ENCODE assay signal across 8 cellular contexts in genomic region chr16:2475413-2476344, GRCh38. TPM values are rescaled to one million over a fixed set of nuclear protein-coding genes. Genes with fewer than 3 reads are reported as not detected.
DNase-seq lines count a peak whose midpoint lies in the region; ATAC-seq and TF ChIP-seq lines count a peak whose summit lies in the region.

No MANE protein-coding gene starts in this region.

- peak; percentile 35 for ATAC-seq in CD8-positive, alpha-beta T cell
- no peak for ATAC-seq in aorta (ENCODE audit: low FRiP score)

- peak overlapping the region; percentile 77 for H3K4me3 Mint-ChIP-seq in CD8-positive, alpha-beta T cell
- H3K4me3 Mint-ChIP-seq in chondrocyte (ENCODE audit: unreplicated experiment): peak overlapping the region; percentile 58

- 13 to 16% methylated on average over 49 to 55 of the region's 55 CpGs for WGBS in aorta, 2 donors

- H3K36me3 ChIP-seq in CD8-positive, alpha-beta T cell (ENCODE audit: insufficient read depth, low read length): no peaks in the 10 kb centered on the region
- H3K36me3 ChIP-seq in HAP-1 (replicated peaks) (0 out of 2 replicates have a peak, but pooled peaks cover 3% of the 10 kb centered on the region), SJSA1 (peaks cover 8% of the 10 kb centered on the region), mucosa of stomach (ENCODE audit: control insufficient read depth, insufficient read depth, low read length) (no peaks in the 10 kb centered on the region), aorta (ENCODE audit: control insufficient read depth in 1 of 2, insufficient read depth in 2 of 2, low read length in 1 of 2) (no peaks in the 10 kb centered on the region)

- no peaks in the 10 kb centered on the region for H3K9me3 Mint-ChIP-seq in CD8-positive, alpha-beta T cell
- H3K9me3 Mint-ChIP-seq in chondrocyte (ENCODE audit: low read depth): no peaks in the 10 kb centered on the region

- H3K27me3 Mint-ChIP-seq in CD8-positive, alpha-beta T cell (ENCODE audit: low read depth): peaks cover 7% of the 10 kb centered on the region
- no peaks in the 10 kb centered on the region for H3K27me3 Mint-ChIP-seq in chondrocyte (ENCODE audit: low read depth)

- POLR2A ChIA-PET in CD8-positive, alpha-beta T cell (lab: Charles Lee): interaction anchor here (1.0 to 1.2 kb wide), 2 partner anchors 33 to 207 kb away, joined by 5 read pairs; no protein-coding TSS in a partner anchor
- POLR2A ChIA-PET in HEK293T (lab: Yijun Ruan, JAX): interaction anchor here (0.9 to 2.1 kb wide), 6 partner anchors 12 to 48 kb away, joined by 3 to 8 read pairs (median 4); partner anchors contain the start of genes ATP6V0C and TEDC2

- CTCF ChIA-PET in CD8-positive, alpha-beta T cell (lab: Charles Lee): interaction anchor here (1.3 kb wide), 1 partner anchor 54 kb away, joined by 3 read pairs; no protein-coding TSS in a partner anchor
- CTCF ChIA-PET in HEK293T (lab: Yijun Ruan, JAX): no interaction called here

- no peaks in the 10 kb centered on the region for H3K36me3 Mint-ChIP-seq in CD8-positive, alpha-beta T cell
- H3K36me3 Mint-ChIP-seq in chondrocyte (ENCODE audit: low read depth): no peaks in the 10 kb centered on the region

- no peaks in the 10 kb centered on the region for H3K9me3 ChIP-seq in CD8-positive, alpha-beta T cell (ENCODE audit: low read length)
- H3K9me3 ChIP-seq in HAP-1: no peaks in the 10 kb centered on the region
- no peaks in the 10 kb centered on the region; the same call in 1 of the 2 replicates for H3K9me3 ChIP-seq in SJSA1 (replicated peaks)
- H3K9me3 ChIP-seq in mucosa of stomach (ENCODE audit: control insufficient read depth, low read length): no peaks in the 10 kb centered on the region
- H3K9me3 ChIP-seq in aorta (ENCODE audit: control insufficient read depth, low read length): no peaks in the 10 kb centered on the region

- H3K9ac ChIP-seq in mucosa of stomach (ENCODE audit: low read length): peak overlapping the region; percentile 57

- no peak for TF ChIP-seq CTCF in CD8-positive, alpha-beta T cell (IDR thresholded peaks at IDR 0.05)
- no peak for TF ChIP-seq CTCF in chondrocyte (IDR thresholded peaks at IDR 0.05)

- H3K27ac ChIP-seq in CD8-positive, alpha-beta T cell (ENCODE audit: low read depth, low read length): no peak overlapping the region
- H3K27ac ChIP-seq in SJSA1: no peak overlapping the region
- no peak overlapping the region for H3K27ac ChIP-seq in aorta (ENCODE audit: low read depth in 1 of 2, low read length in 2 of 2)

- H3K27ac Mint-ChIP-seq in CD8-positive, alpha-beta T cell: no peak overlapping the region
- H3K27ac Mint-ChIP-seq in chondrocyte (ENCODE audit: unreplicated experiment): no peak overlapping the region

- H3K4me1 ChIP-seq in CD8-positive, alpha-beta T cell (ENCODE audit: insufficient read depth, low read length): peaks cover 29% of the 10 kb centered on the region
- H3K4me1 ChIP-seq in HAP-1: peaks cover 13% of the 10 kb centered on the region
- H3K4me1 ChIP-seq in SJSA1 (replicated peaks): peaks cover 33% of the 10 kb centered on the region
- H3K4me1 ChIP-seq in mucosa of stomach (ENCODE audit: control insufficient read depth, insufficient read depth, low read length): peaks cover 25% of the 10 kb centered on the region
- no peaks in the 10 kb centered on the region for H3K4me1 ChIP-seq in aorta (ENCODE audit: control insufficient read depth in 1 of 2, insufficient read depth in 2 of 2, low read length in 2 of 2)

- in situ Hi-C loops in HAP-1 (cut with MboI; ENCODE audit: low sequenced_read_pairs): no loop called here

- DNase-seq in CD8-positive, alpha-beta T cell: peak in 4 of 7 experiments; percentile 31 to 65 (median 45)
- DNase-seq in HAP-1 (ENCODE audit: low spot score in 2 of 2) (peak in 1 of 2 experiments; percentile 50), SJSA1 (ENCODE audit: low read depth in 1 of 2, low spot score in 2 of 2) (no peak), chondrocyte (ENCODE audit: low spot score) (no peak), aorta (no peak), GOT3 (lab: John Stamatoyannopoulos, UW) (no peak), HEK293T (ENCODE audit: extremely low spot score) (no peak)

- peak overlapping the region; percentile 46 for H3K4me3 ChIP-seq in CD8-positive, alpha-beta T cell (ENCODE audit: low read depth, low read length)
- H3K4me3 ChIP-seq in HAP-1 (peak overlapping the region; percentile 41), SJSA1 (peak overlapping the region; percentile 81), mucosa of stomach (ENCODE audit: low read length) (peak overlapping the region; percentile 31), aorta (ENCODE audit: low read length in 2 of 2) (peak overlapping the region; percentile 61 to 69)

- intact Hi-C loops in CD8-positive, alpha-beta T cell (cut with DNase I, micrococcal nuclease): loop anchor here (1.0 to 2.0 kb wide), 4 partner anchors 12 to 45 kb away; partner anchors contain the start of genes ATP6V0C (in 2 of the 2) and AMDHD2 (in 1 of the 2)
- intact Hi-C loops in aorta (cut with DNase I): no loop called here

- H3K4me1 Mint-ChIP-seq in CD8-positive, alpha-beta T cell (ENCODE audit: low read depth): peaks cover 22% of the 10 kb centered on the region
- H3K4me1 Mint-ChIP-seq in chondrocyte (ENCODE audit: low read depth): peaks cover 23% of the 10 kb centered on the region

- H3K27me3 ChIP-seq in CD8-positive, alpha-beta T cell (ENCODE audit: insufficient read depth, low read length): peaks cover 4% of the 10 kb centered on the region
- H3K27me3 ChIP-seq in HAP-1 (ENCODE audit: low read depth): no peaks in the 10 kb centered on the region
- 0 out of 2 replicates have a peak, but pooled peaks cover 3% of the 10 kb centered on the region for H3K27me3 ChIP-seq in SJSA1 (replicated peaks)
- H3K27me3 ChIP-seq in mucosa of stomach (ENCODE audit: control insufficient read depth, insufficient read depth, low read length): peaks cover 29% of the 10 kb centered on the region
- no peaks in the 10 kb centered on the region for H3K27me3 ChIP-seq in aorta (ENCODE audit: control insufficient read depth in 1 of 2, insufficient read depth in 2 of 2, low read length in 1 of 2)

TF ChIP-seq in HEK293T, 16 proteins besides CTCF, POLR2A, EP300 and RAD21:
- TF ChIP-seq HDGF (IDR thresholded peaks at IDR 0.05; ENCODE audit: borderline replicate concordance) (no peak), FOXA1 (IDR thresholded peaks at IDR 0.05) (no peak), CTBP1 (IDR thresholded peaks at IDR 0.05; ENCODE audit: borderline replicate concordance) (no peak), BHLHE40 (IDR thresholded peaks at IDR 0.05; ENCODE audit: borderline replicate concordance) (no peak), FOXM1 (IDR thresholded peaks at IDR 0.05; ENCODE audit: borderline replicate concordance) (no peak), LEF1 (IDR thresholded peaks at IDR 0.05; ENCODE audit: borderline replicate concordance) (no peak), ZNF384 (IDR thresholded peaks at IDR 0.05) (no peak), L3MBTL2 (conservative IDR thresholded peaks at IDR 0.05) (no peak), NFRKB (IDR thresholded peaks at IDR 0.05) (no peak)

RNA-seq across cellular contexts. Expression of gene TBC1D24, which starts 0.8 kb away (rescaled TPM):
- total RNA-seq in CD8-positive, alpha-beta T cell: 1 to 10 TPM; 2.8 to 3.8 TPM
- 8.4 and 9.3 TPM in 2 replicates for total RNA-seq in SJSA1 (2014; rRNA removed; shearing (Covaris generic))
- total RNA-seq in chondrocyte: 17.9 to 19.6 TPM (median 18.7 TPM) in 3 replicates
- total RNA-seq in aorta: 10 to 100 TPM in 1 of 2 donors, 1 to 10 TPM in 1; 6.9 to 15.6 TPM
- 1 to 10 TPM in 1 of 2 donors, under 1 TPM in 1; 0.38 to 3.0 TPM for polyA plus RNA-seq in aorta

RNA-seq across cellular contexts. Expression of gene NTN3, which starts 4.6 kb away (rescaled TPM):
- not detected for total RNA-seq in CD8-positive, alpha-beta T cell
- total RNA-seq in SJSA1 (2014; rRNA removed; shearing (Covaris generic)): 0.24 TPM in 1 of 2 replicates, not detected in the other
- total RNA-seq in chondrocyte: 1.5 to 2.1 TPM (median 1.8 TPM) in 3 replicates
- total RNA-seq in aorta: under 1 TPM in 1 of 2 donors, not detected in 1; 0.42 TPM
- not detected for polyA plus RNA-seq in aorta

RNA-seq across cellular contexts. Expression of gene TEDC2, which starts 15.8 kb away (rescaled TPM):
- total RNA-seq in CD8-positive, alpha-beta T cell: under 1 TPM; 0.30 to 0.69 TPM
- total RNA-seq in SJSA1 (2014; rRNA removed; shearing (Covaris generic)): 22.3 and 36.3 TPM in 2 replicates
- total RNA-seq in chondrocyte (3.9 to 6.5 TPM (median 5.5 TPM) in 3 replicates), aorta (under 1 TPM; 0.62 to 0.84 TPM)
- polyA plus RNA-seq in aorta: 1 to 10 TPM in 1 of 2 donors, under 1 TPM in 1; 0.38 to 1.6 TPM

RNA-seq across cellular contexts. Expression of gene ATP6V0C, which starts 38.1 kb away (rescaled TPM):
- 100 to 1,000 TPM; 260 TPM for total RNA-seq in CD8-positive, alpha-beta T cell
- 44.6 and 69.7 TPM in 2 replicates for total RNA-seq in SJSA1 (2014; rRNA removed; shearing (Covaris generic))
- total RNA-seq in chondrocyte (168 to 200 TPM (median 197 TPM) in 3 replicates), aorta (100 to 1,000 TPM; 116 to 119 TPM)
- polyA plus RNA-seq in aorta: 100 to 1,000 TPM in 1 of 2 donors, 10 to 100 TPM in 1; 67.9 to 108 TPM

RNA-seq across cellular contexts. Expression of gene AMDHD2, which starts 44.5 kb away (rescaled TPM):
- total RNA-seq in CD8-positive, alpha-beta T cell: 100 to 1,000 TPM; 212 to 226 TPM
- 12.6 and 22.1 TPM in 2 replicates for total RNA-seq in SJSA1 (2014; rRNA removed; shearing (Covaris generic))
- total RNA-seq in chondrocyte: 35.4 to 37.0 TPM (median 36.3 TPM) in 3 replicates
- total RNA-seq in aorta: 10 to 100 TPM; 22.0 to 44.6 TPM
- polyA plus RNA-seq in aorta: 10 to 100 TPM; 19.5 to 48.6 TPM

Comparison
In these comparisons a context has a peak if more than half of its experiments do, and no peak if none do; other contexts are left out.
1. DNase-seq: peak in CD8-positive, alpha-beta T cell (4 of 7); none in SJSA1 (0 of 2), chondrocyte (single experiment), aorta (0 of 2), GOT3 (single experiment) and HEK293T (single experiment).
2. H3K4me3 ChIP-seq: peak in every context shown above with its lines; median percentile 81 in SJSA1; 65 in aorta; 46 in CD8-positive, alpha-beta T cell; 41 in HAP-1; 31 in mucosa of stomach.
3. intact Hi-C loops: an anchor here in CD8-positive, alpha-beta T cell (1.0 to 2.0 kb wide); none called in aorta.